In the genomic region with DNA sequence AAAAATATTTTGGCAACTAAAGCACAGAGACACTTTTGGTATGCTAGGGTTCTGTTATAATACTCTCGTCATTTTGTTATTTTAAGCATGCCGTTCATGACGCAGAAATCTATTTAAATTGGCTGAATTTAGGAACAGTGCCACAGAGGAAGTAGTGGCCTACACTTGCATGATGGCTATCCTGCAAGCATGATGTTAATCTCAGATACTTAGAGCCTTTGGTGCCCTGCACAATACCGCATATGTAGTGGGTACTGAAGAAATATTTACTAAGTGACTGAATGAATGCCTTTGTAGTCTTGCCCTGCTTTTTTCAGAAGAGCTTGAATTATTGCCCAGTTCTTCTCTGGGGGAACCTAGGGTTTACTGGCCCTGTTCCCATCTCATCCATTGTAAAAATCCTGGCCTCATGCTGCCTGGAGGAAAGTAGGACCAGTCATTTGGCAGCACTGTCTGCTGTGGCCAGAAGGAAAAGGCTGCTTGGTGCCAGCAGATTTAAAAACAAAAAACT, we compare ENCODE assay signal across 10 cellular contexts.
DNase-seq lines count a peak whose midpoint lies in the region; ATAC-seq, FAIRE-seq and TF ChIP-seq lines count a peak whose summit lies in the region.
"Had no signal": no experiment of that assay in that cellular context is flagged by ENCODE, and none has a peak within 500 bp of the region (broad histone marks: within the 10 kb centered on the region; RNA-seq: fewer than 3 reads in every experiment).

No MANE protein-coding gene starts in this region.

- H3K9me3 Mint-ChIP-seq in glutamatergic neuron (ENCODE audit: unreplicated experiment) = no peaks in the 10 kb centered on the region

- peak overlapping the region in 3 of 4 donors; percentile 4 to 41 (median 37) for H3K27ac ChIP-seq in sigmoid colon
- H3K27ac ChIP-seq: WERI-Rb-1 had no signal

- H3K27me3 Mint-ChIP-seq in glutamatergic neuron (ENCODE audit: unreplicated experiment) = no peaks in the 10 kb centered on the region

- no peak overlapping the region for H3K27ac Mint-ChIP-seq in glutamatergic neuron (ENCODE audit: unreplicated experiment)

- WGBS in sigmoid colon, 2 donors = 23 to 58% methylated on average over 4 of the region's 4 CpGs

- DNase-seq in GM04503 (ENCODE audit: low read depth) (peak; percentile 26), SK-MEL-5 (ENCODE audit: low read depth, low spot score) (peak; percentile 95), frontal cortex (ENCODE audit: low spot score in 2 of 2) (peak; percentile 16 to 18), sigmoid colon (no peak), HTR-8/SVneo (ENCODE audit: insufficient read length, low spot score) (no peak), glutamatergic neuron (no peak)
- DNase-seq in activated effector memory CD4-positive, alpha-beta T cell treated with anti-CD3 and anti-CD28 coated beads, Interleukin-2, amount 50 U/mL, for 16 hours = no peak
- DNase-seq: WERI-Rb-1 had no signal

- in situ Hi-C loops in SK-MEL-5 (cut with HindIII; ENCODE audit: low pct_unique_long_range_greater_than_20kb, low sequenced_read_pairs) = no loop called here

- FAIRE-seq in frontal cortex (lab: Jason Lieb, UNC) (peak; percentile 76), HTR-8/SVneo (lab: Jason Lieb, UNC) (no peak)
- FAIRE-seq: islet of Langerhans had no signal

- no peak for ATAC-seq in GM18519 (IDR thresholded peaks at IDR 0.05; ENCODE audit: low FRiP score, unreplicated experiment)

- H3K4me3 Mint-ChIP-seq in glutamatergic neuron (ENCODE audit: unreplicated experiment) = no peak overlapping the region

- H3K9me3 ChIP-seq in sigmoid colon = no peaks in the 10 kb centered on the region

- no peak for TF ChIP-seq POLR2A in sigmoid colon (IDR thresholded peaks at IDR 0.05)

- no peak for TF ChIP-seq EP300 in sigmoid colon (IDR thresholded peaks at IDR 0.05)

- no peak for TF ChIP-seq CTCF in sigmoid colon (IDR thresholded peaks at IDR 0.05)
- TF ChIP-seq CTCF in glutamatergic neuron (IDR thresholded peaks at IDR 0.05; ENCODE audit: partially characterized antibody, unreplicated experiment) = no peak

- H3K4me1 Mint-ChIP-seq in glutamatergic neuron (ENCODE audit: low read depth, unreplicated experiment) = no peaks in the 10 kb centered on the region

- peaks cover 0 to 29% (median 27%) of the 10 kb centered on the region in 4 donors for H3K4me1 ChIP-seq in sigmoid colon

- H3K36me3 Mint-ChIP-seq in glutamatergic neuron (ENCODE audit: unreplicated experiment) = no peaks in the 10 kb centered on the region

- H3K27me3 ChIP-seq in sigmoid colon = no peaks in the 10 kb centered on the region

- no peaks in the 10 kb centered on the region for H3K36me3 ChIP-seq in sigmoid colon
- H3K36me3 ChIP-seq: WERI-Rb-1 had no signal

- H3K4me3 ChIP-seq in sigmoid colon = no peak overlapping the region

- intact Hi-C loops in sigmoid colon (cut with DNase I) = loop anchor here (5.0 kb wide), 1 partner anchor 82 kb away; the partner anchor contains the start of gene PDCD10

Comparison
In these comparisons a context has a peak if more than half of its experiments do, and no peak if none do; other contexts are left out.
1. DNase-seq: peak in GM04503 (single experiment), SK-MEL-5 (single experiment) and frontal cortex (2 of 2); none in sigmoid colon (single experiment), HTR-8/SVneo (single experiment), activated effector memory CD4-positive, alpha-beta T cell treated with anti-CD3 and anti-CD28 coated beads, Interleukin-2, amount 50 U/mL, for 16 hours (single experiment) and glutamatergic neuron (single experiment).